In the genomic region with DNA sequence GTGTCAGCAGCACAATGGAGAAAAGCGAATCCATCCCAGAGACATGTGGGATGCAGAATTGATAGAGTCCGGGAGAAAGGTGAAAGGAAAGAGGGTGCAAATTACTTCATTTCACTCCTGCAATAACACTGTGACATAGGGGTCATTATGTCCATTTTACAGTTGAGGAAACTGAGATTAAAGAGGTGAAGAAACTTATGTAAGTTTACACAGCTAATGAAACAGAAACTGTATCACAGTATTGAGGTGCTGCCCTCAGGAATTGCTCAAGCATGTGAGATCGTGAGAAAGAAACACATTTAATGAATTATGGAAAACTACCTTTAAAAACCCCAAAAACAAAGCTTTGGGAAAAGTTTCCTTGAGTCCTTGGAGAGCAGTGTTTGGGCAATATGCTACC, we compare ENCODE assay signal across 12 cellular contexts.
A peak's percentile ranks its signal among the peaks of the same experiment; 100 is the strongest.
DNase-seq lines count a peak whose midpoint lies in the region; ATAC-seq and TF ChIP-seq lines count a peak whose summit lies in the region.
"Had no signal": no experiment of that assay in that cellular context is flagged by ENCODE, and none has a peak within 500 bp of the region (broad histone marks: within the 10 kb centered on the region; RNA-seq: fewer than 3 reads in every experiment).

No MANE protein-coding gene starts in this region.

- H3K27ac ChIP-seq in fibroblast of lung (ENCODE audit: insufficient read depth, low read length): no peak overlapping the region

- no peaks in the 10 kb centered on the region for H3K27me3 ChIP-seq in fibroblast of lung (ENCODE audit: control insufficient read depth, insufficient read depth, low read length)

- peaks cover 2% of the 10 kb centered on the region for H3K9me3 ChIP-seq in fibroblast of lung (ENCODE audit: control insufficient read depth, insufficient read depth, low read depth, low read length)

- no peak for TF ChIP-seq CTCF in GM12875 (IDR thresholded peaks at IDR 0.05; ENCODE audit: borderline replicate concordance, insufficient read depth, low read depth, low read length)
- no peak for TF ChIP-seq CTCF in fibroblast of lung (conservative IDR thresholded peaks at IDR 0.05 in 1 of 2, IDR thresholded peaks at IDR 0.05 in 1 of 2; ENCODE audit: low read depth in 1 of 2, low read length in 2 of 2)
- no peak for TF ChIP-seq CTCF in GM20000 (IDR thresholded peaks at IDR 0.05; ENCODE audit: extremely low read depth, missing control alignments)

- H3K9ac ChIP-seq in fibroblast of lung (ENCODE audit: insufficient read depth, low read length): no peak overlapping the region

- ATAC-seq in GM21390 (IDR thresholded peaks at IDR 0.05; ENCODE audit: unreplicated experiment): peak; percentile 83
- peak; percentile 48 for ATAC-seq in HG03066 (IDR thresholded peaks at IDR 0.05; ENCODE audit: low read depth, unreplicated experiment)
- ATAC-seq in HG03025 (IDR thresholded peaks at IDR 0.05; ENCODE audit: low FRiP score, unreplicated experiment): no peak
- ATAC-seq: activated naive CD4-positive, alpha-beta T cell treated with anti-CD3 and anti-CD28 coated beads, Interleukin-2, amount 50 U/mL, for 72 hours had no signal

- DNase-seq in fibroblast of lung (ENCODE audit: low read depth in 2 of 2): no peak
- no peak for DNase-seq in HPDE6-E6E7 (ENCODE audit: extremely low spot score)
- no peak for DNase-seq in GM20000 (ENCODE audit: low spot score)
- DNase-seq in NCI-H146 (lab: John Stamatoyannopoulos, UW): no peak
- DNase-seq: GDM1; NCI-H1436; stimulated activated CD4-positive, alpha-beta T cell treated with anti-CD3 and anti-CD28 coated beads, Interleukin-2, amount 100 ng/mL, for 48 hours had no signal

- H3K4me2 ChIP-seq in fibroblast of lung (ENCODE audit: extremely low read depth, insufficient read depth, low read length): peak overlapping the region; percentile 6

- no peaks in the 10 kb centered on the region for H3K36me3 ChIP-seq in fibroblast of lung (ENCODE audit: control insufficient read depth, insufficient read depth, low read length)

- H3K4me3 ChIP-seq in GM12875 (ENCODE audit: low read depth, low read length) (peak overlapping the region; percentile 29), fibroblast of lung (replicated peaks in 1 of 4; ENCODE audit: control extremely low read depth in 1 of 4, insufficient read depth in 1 of 4, low read depth in 3 of 4, low read length in 4 of 4) (peak overlapping the region in 2 of 4 experiments; percentile 17 to 33)

- peak overlapping the region; percentile 6 for H2AFZ ChIP-seq in fibroblast of lung (ENCODE audit: low read length)

- H3K4me1 ChIP-seq in fibroblast of lung (ENCODE audit: control insufficient read depth, extremely low read depth, insufficient read depth, low read length): peaks cover 14% of the 10 kb centered on the region

- no peaks in the 10 kb centered on the region for H3K79me2 ChIP-seq in fibroblast of lung (ENCODE audit: control insufficient read depth, insufficient read depth, low read length)

- H4K20me1 ChIP-seq in fibroblast of lung (ENCODE audit: control insufficient read depth, extremely low read depth, insufficient read depth, low read length): no peaks in the 10 kb centered on the region
